In genomic region chr1:28161770-28162550, GRCh38 we compare ENCODE assay signal across 1 cellular context.
TF ChIP-seq lines count a peak whose summit lies in the region.

No MANE protein-coding gene starts in this region.

TF ChIP-seq in GM23338, 12 proteins besides CTCF, POLR2A, EP300 and RAD21 (continued from another document):
- no peak for TF ChIP-seq ZNF462 (CRISPR knock-in tag; IDR thresholded peaks at IDR 0.05)
- TF ChIP-seq POLR2AphosphoS5 (IDR thresholded peaks at IDR 0.05; ENCODE audit: low read depth): no peak
- TF ChIP-seq NANOG (IDR thresholded peaks at IDR 0.05; ENCODE audit: borderline replicate concordance): no peak
- TF ChIP-seq ZNF331 (CRISPR knock-in tag; IDR thresholded peaks at IDR 0.05; ENCODE audit: low read depth): no peak
- TF ChIP-seq ZNF114 (CRISPR knock-in tag; IDR thresholded peaks at IDR 0.05): no peak
- TF ChIP-seq REST (IDR thresholded peaks at IDR 0.05; ENCODE audit: unreplicated experiment): no peak
- TF ChIP-seq CREB1 (CRISPR knock-in tag; IDR thresholded peaks at IDR 0.05; ENCODE audit: low read depth): no peak
